Comparison of ENCODE assay signal across 15 cellular contexts in the genomic region with DNA sequence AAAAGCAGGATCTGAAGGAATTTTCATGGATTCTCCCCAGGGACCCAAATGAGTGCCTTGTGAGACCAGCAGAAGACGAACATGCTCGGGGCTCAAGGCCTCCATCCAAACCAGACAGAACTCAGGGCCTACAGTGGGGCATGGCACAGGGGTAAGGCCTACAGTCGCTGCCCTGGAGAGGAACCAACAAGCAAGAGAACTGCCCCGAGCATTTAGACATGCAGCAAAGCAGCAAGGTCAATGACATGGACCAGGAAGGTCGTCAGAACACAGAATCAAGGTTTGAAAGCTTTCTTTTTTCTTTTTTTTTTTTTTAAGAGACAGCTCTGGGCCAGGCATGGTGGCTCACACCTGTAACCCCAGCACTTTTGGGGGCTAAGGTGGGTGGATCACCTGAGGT. TPM values are rescaled to one million over a fixed set of nuclear protein-coding genes. Genes with fewer than 3 reads are reported as not detected.
DNase-seq lines count a peak whose midpoint lies in the region; ATAC-seq and TF ChIP-seq lines count a peak whose summit lies in the region.
"Had no signal": no experiment of that assay in that cellular context is flagged by ENCODE, and none has a peak within 500 bp of the region (broad histone marks: within the 10 kb centered on the region; RNA-seq: fewer than 3 reads in every experiment).

No MANE protein-coding gene starts in this region.

- H4K20me1 ChIP-seq in PC-3 (ENCODE audit: low read length): peaks cover 49% of the 10 kb centered on the region

- TF ChIP-seq POLR2A in Peyer's patch (IDR thresholded peaks at IDR 0.05): no peak

- CTCF ChIA-PET in CD4-positive, alpha-beta T cell (lab: Charles Lee): no interaction called here
- CTCF ChIA-PET in activated B cell treated with CpG ODN at 0.5 μM for 24 hours (lab: Charles Lee): no interaction called here
- CTCF ChIA-PET in PC-3 (lab: Charles Lee): no interaction called here

- H3K9me3 Mint-ChIP-seq in CD4-positive, alpha-beta T cell: no peaks in the 10 kb centered on the region
- peaks cover 2% of the 10 kb centered on the region for H3K9me3 Mint-ChIP-seq in activated B cell treated with CpG ODN at 0.5 μM for 24 hours
- no peaks in the 10 kb centered on the region for H3K9me3 Mint-ChIP-seq in progenitor cell of endocrine pancreas (ENCODE audit: low read depth)

- H3K36me3 ChIP-seq in right atrium auricular region (no peaks in the 10 kb centered on the region), PC-3 (ENCODE audit: low read depth, low read length) (no peaks in the 10 kb centered on the region), Peyer's patch (no peaks in the 10 kb centered on the region)
- H3K36me3 ChIP-seq: esophagus muscularis mucosa, tibial artery had no signal

- H3K4me1 ChIP-seq in right atrium auricular region: peaks cover 0 to 69% of the 10 kb centered on the region in 2 donors
- H3K4me1 ChIP-seq in PC-3 (ENCODE audit: insufficient read depth, low read length): peaks cover 16% of the 10 kb centered on the region; the same call in 1 of the 2 replicates
- H3K4me1 ChIP-seq in Peyer's patch: peaks cover 4 to 30% (median 19%) of the 10 kb centered on the region in 4 donors

- no peaks in the 10 kb centered on the region for H3K9me3 ChIP-seq in CD4-positive, alpha-beta T cell (ENCODE audit: control insufficient read depth, low read length)
- H3K9me3 ChIP-seq in right atrium auricular region: no peaks in the 10 kb centered on the region
- H3K9me3 ChIP-seq in PC-3 (ENCODE audit: low read length): no peaks in the 10 kb centered on the region
- H3K9me3 ChIP-seq in Peyer's patch: no peaks in the 10 kb centered on the region
- H3K9me3 ChIP-seq: esophagus muscularis mucosa, MG63, tibial artery had no signal

- no peak overlapping the region for H3K9ac ChIP-seq in PC-3 (ENCODE audit: low read length)

- no peak for TF ChIP-seq CTCF in CD4-positive, alpha-beta T cell (IDR thresholded peaks at IDR 0.05)
- no peak for TF ChIP-seq CTCF in activated B cell treated with CpG ODN at 0.5 μM for 24 hours (IDR thresholded peaks at IDR 0.05)
- no peak for TF ChIP-seq CTCF in right atrium auricular region (IDR thresholded peaks at IDR 0.05)
- TF ChIP-seq CTCF in progenitor cell of endocrine pancreas (IDR thresholded peaks at IDR 0.05; ENCODE audit: unreplicated experiment): no peak
- TF ChIP-seq CTCF in PC-3 (conservative IDR thresholded peaks at IDR 0.05; ENCODE audit: low read depth, low read length): no peak
- no peak for TF ChIP-seq CTCF in Peyer's patch (IDR thresholded peaks at IDR 0.05)

- intact Hi-C loops in CD4-positive, alpha-beta T cell (cut with DNase I, micrococcal nuclease): no loop called here
- intact Hi-C loops in activated B cell treated with CpG ODN at 0.5 μM for 24 hours (cut with micrococcal nuclease) (no loop called here), PC-3 (cut with micrococcal nuclease) (no loop called here)

- no peak overlapping the region for H3K4me3 ChIP-seq in right atrium auricular region
- H3K4me3 ChIP-seq in PC-3 (ENCODE audit: low read length): no peak overlapping the region
- H3K4me3 ChIP-seq in Peyer's patch: no peak overlapping the region
- H3K4me3 ChIP-seq: esophagus muscularis mucosa, lung, MG63, SJSA1, tibial artery had no signal

- no peak overlapping the region for H3K4me3 Mint-ChIP-seq in CD4-positive, alpha-beta T cell
- H3K4me3 Mint-ChIP-seq in activated B cell treated with CpG ODN at 0.5 μM for 24 hours (no peak overlapping the region), progenitor cell of endocrine pancreas (ENCODE audit: low read depth) (no peak overlapping the region)

- H3K27ac Mint-ChIP-seq in CD4-positive, alpha-beta T cell: peak overlapping the region; percentile 71
- peak overlapping the region; percentile 1 for H3K27ac Mint-ChIP-seq in activated B cell treated with CpG ODN at 0.5 μM for 24 hours
- H3K27ac Mint-ChIP-seq in progenitor cell of endocrine pancreas: peak overlapping the region; percentile 91

- peaks cover 98% of the 10 kb centered on the region for H3K79me2 ChIP-seq in PC-3 (ENCODE audit: low read length)

- POLR2A ChIA-PET in CD4-positive, alpha-beta T cell (lab: Charles Lee): no interaction called here
- POLR2A ChIA-PET in activated B cell treated with CpG ODN at 0.5 μM for 24 hours (lab: Charles Lee) (interaction anchor here (0.7 to 1.5 kb wide), 3 partner anchors 10 to 130 kb away, joined by 3 to 4 read pairs (median 3); no protein-coding TSS in a partner anchor), PC-3 (lab: Charles Lee; ENCODE audit: unreplicated experiment) (no interaction called here)

- no peaks in the 10 kb centered on the region for H3K9me2 ChIP-seq in PC-3 (replicated peaks; ENCODE audit: low read length)

- H3K36me3 Mint-ChIP-seq in CD4-positive, alpha-beta T cell (ENCODE audit: low read depth): peaks cover 4% of the 10 kb centered on the region
- H3K36me3 Mint-ChIP-seq in activated B cell treated with CpG ODN at 0.5 μM for 24 hours (ENCODE audit: low read depth) (peaks cover 8% of the 10 kb centered on the region), progenitor cell of endocrine pancreas (ENCODE audit: insufficient read depth) (peaks cover 5% of the 10 kb centered on the region)

- no peaks in the 10 kb centered on the region for H3K27me3 ChIP-seq in CD4-positive, alpha-beta T cell (ENCODE audit: control insufficient read depth, insufficient read depth, low read length)
- H3K27me3 ChIP-seq in right atrium auricular region: no peaks in the 10 kb centered on the region
- H3K27me3 ChIP-seq in PC-3 (ENCODE audit: low read length): no peaks in the 10 kb centered on the region
- H3K27me3 ChIP-seq in Peyer's patch: no peaks in the 10 kb centered on the region
- H3K27me3 ChIP-seq: esophagus muscularis mucosa, MG63, SJSA1, tibial artery had no signal

- ATAC-seq in CD4-positive, alpha-beta T cell (ENCODE audit: poor library complexity): no peak
- ATAC-seq in activated B cell treated with CpG ODN at 0.5 μM for 24 hours (ENCODE audit: low read depth): no peak
- ATAC-seq in PC-3: no peak
- no peak for ATAC-seq in HG02870 (IDR thresholded peaks at IDR 0.05; ENCODE audit: unreplicated experiment)

- DNase-seq in CD4-positive, alpha-beta T cell: no peak
- DNase-seq in activated B cell treated with CpG ODN at 0.5 μM for 24 hours: no peak
- DNase-seq in right atrium auricular region (ENCODE audit: low spot score): no peak
- no peak for DNase-seq in progenitor cell of endocrine pancreas (ENCODE audit: low spot score, unreplicated experiment)
- DNase-seq in PC-3: no peak
- DNase-seq in Peyer's patch: no peak
- no peak for DNase-seq in SIG-M5 (lab: John Stamatoyannopoulos, UW)
- DNase-seq: DND-41, MG63, tibial artery had no signal

- H3K4me1 Mint-ChIP-seq in CD4-positive, alpha-beta T cell (ENCODE audit: low read depth): peaks cover 46% of the 10 kb centered on the region
- H3K4me1 Mint-ChIP-seq in activated B cell treated with CpG ODN at 0.5 μM for 24 hours (peaks cover 67% of the 10 kb centered on the region), progenitor cell of endocrine pancreas (ENCODE audit: low read depth) (peaks cover 31% of the 10 kb centered on the region)

- no peaks in the 10 kb centered on the region for H3K27me3 Mint-ChIP-seq in CD4-positive, alpha-beta T cell
- H3K27me3 Mint-ChIP-seq in activated B cell treated with CpG ODN at 0.5 μM for 24 hours: no peaks in the 10 kb centered on the region
- H3K27me3 Mint-ChIP-seq in progenitor cell of endocrine pancreas: no peaks in the 10 kb centered on the region

- no TSS peak for BruUV-seq in PC-3 (replicated peaks; lab: Mats Ljungman, UMichigan)

- H2AFZ ChIP-seq in PC-3 (ENCODE audit: low read length): no peak overlapping the region

- H3K27ac ChIP-seq in CD4-positive, alpha-beta T cell (ENCODE audit: low read depth, low read length): no peak overlapping the region
- H3K27ac ChIP-seq in right atrium auricular region (peak overlapping the region; percentile 93 to 95), PC-3 (ENCODE audit: low read length) (no peak overlapping the region), Peyer's patch (no peak overlapping the region)
- H3K27ac ChIP-seq: SJSA1 had no signal

- no peaks in the 10 kb centered on the region for H3F3A ChIP-seq in PC-3 (ENCODE audit: low read length, unreplicated experiment)

- H3K4me2 ChIP-seq in PC-3 (ENCODE audit: low read length): no peak overlapping the region

RNA-seq across cellular contexts. Expression of gene EPS15L1, which starts 17.3 kb away (rescaled TPM):
- 10 to 100 TPM; 24.6 to 26.5 TPM for total RNA-seq in CD4-positive, alpha-beta T cell
- 81.0 and 86.3 TPM in 2 replicates for total RNA-seq in activated B cell treated with CpG ODN at 0.5 μM for 24 hours
- total RNA-seq in right atrium auricular region: 10 to 100 TPM; 24.0 to 27.4 TPM
- 56.8 and 59.3 TPM in 2 replicates for total RNA-seq in progenitor cell of endocrine pancreas
- total RNA-seq in PC-3 (2014; rRNA removed): 18.1 and 23.8 TPM in 2 replicates
- total RNA-seq in Peyer's patch: 10 to 100 TPM; 18.2 to 37.0 (median 35.2) TPM

RNA-seq across cellular contexts. Expression of gene CALR3, which starts 41.4 kb away (rescaled TPM):
- total RNA-seq in CD4-positive, alpha-beta T cell: not detected
- total RNA-seq in activated B cell treated with CpG ODN at 0.5 μM for 24 hours (not detected in 2 replicates), right atrium auricular region (not detected), progenitor cell of endocrine pancreas (not detected in 2 replicates), PC-3 (2014; rRNA removed) (0.47 TPM in 1 of 2 replicates, not detected in the other), Peyer's patch (not detected)
- total RNA-seq: esophagus muscularis mucosa, lung, osteoblast, SJSA1 had no signal

RNA-seq across cellular contexts. Expression of gene C19orf44, which starts 41.7 kb away (rescaled TPM):
- total RNA-seq in CD4-positive, alpha-beta T cell: 1 to 10 TPM in 1 of 2 experiments, under 1 TPM in 1; 0.78 to 1.0 TPM
- 5.9 and 7.1 TPM in 2 replicates for total RNA-seq in activated B cell treated with CpG ODN at 0.5 μM for 24 hours
- total RNA-seq in right atrium auricular region: 1 to 10 TPM; 2.3 to 6.0 TPM
- total RNA-seq in progenitor cell of endocrine pancreas: 11.5 and 12.3 TPM in 2 replicates
- 2.5 and 5.2 TPM in 2 replicates for total RNA-seq in PC-3 (2014; rRNA removed)
- 10 to 100 TPM in 1 of 4 donors, 1 to 10 TPM in 3; 3.7 to 13.2 (median 8.0) TPM for total RNA-seq in Peyer's patch

Comparison
In these comparisons a context has a peak if more than half of its experiments do, and no peak if none do; other contexts are left out.
1. H3K27ac ChIP-seq: peak in right atrium auricular region (2 of 2); none in CD4-positive, alpha-beta T cell (single experiment), PC-3 (single experiment) and Peyer's patch (0 of 4).
2. H3K27ac Mint-ChIP-seq: peak in every context shown above with its lines; median percentile 91 in progenitor cell of endocrine pancreas; 71 in CD4-positive, alpha-beta T cell; 1 in activated B cell treated with CpG ODN at 0.5 μM for 24 hours.